In the genomic region with DNA sequence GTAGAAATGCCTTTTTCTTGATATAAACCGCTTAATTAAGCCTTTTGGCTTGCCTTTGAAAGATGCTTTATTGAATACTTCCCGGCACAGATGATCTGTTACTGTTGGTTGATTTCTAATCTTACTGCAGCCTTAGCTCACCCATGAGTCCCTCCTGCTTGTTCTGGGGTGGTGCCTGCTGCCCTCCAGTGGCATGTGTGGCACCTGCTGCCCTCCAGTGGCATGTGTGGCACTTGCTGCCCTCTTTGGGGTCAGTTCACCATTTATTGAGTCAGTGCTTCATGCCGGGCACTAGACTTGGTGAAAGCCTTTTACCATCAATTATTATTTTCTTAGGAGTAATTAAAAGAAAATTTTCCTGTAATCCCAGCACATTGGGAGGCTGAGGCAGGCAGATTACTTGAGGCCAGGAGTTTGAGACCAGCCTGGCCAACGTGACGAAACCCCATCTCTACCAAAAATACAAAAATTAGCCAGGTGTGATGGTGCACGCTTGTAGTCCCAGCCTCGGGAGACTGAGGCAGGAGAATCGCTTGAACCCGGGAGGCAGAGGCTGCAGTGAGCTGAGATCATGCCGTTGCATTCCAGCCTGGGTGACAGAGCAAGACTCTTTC, we compare ENCODE assay signal across 8 cellular contexts. TPM values are rescaled to one million over a fixed set of nuclear protein-coding genes. Genes with fewer than 3 reads are reported as not detected.
DNase-seq lines count a peak whose midpoint lies in the region; ATAC-seq, FAIRE-seq and TF ChIP-seq lines count a peak whose summit lies in the region.

No MANE protein-coding gene starts in this region.

- ATAC-seq in K562: peak; percentile 65
- ATAC-seq in GM18505 (IDR thresholded peaks at IDR 0.05; ENCODE audit: unreplicated experiment): no peak

- in situ Hi-C loops in K562 (cut with MboI): no loop called here

- H3K4me2 ChIP-seq in K562 (ENCODE audit: insufficient read depth, low read length): no peak overlapping the region

- H3K4me1 ChIP-seq in K562 (replicated peaks in 1 of 2; ENCODE audit: control insufficient read depth in 2 of 2, insufficient read depth in 2 of 2, low read length in 2 of 2): peaks cover 5 to 12% of the 10 kb centered on the region in 2 experiments

- BruUV-seq in K562 (replicated peaks; lab: Mats Ljungman, UMichigan): no TSS peak

- H4K20me1 ChIP-seq in K562 (replicated peaks; ENCODE audit: control insufficient read depth, insufficient read depth, low read length): 0 out of 2 replicates have a peak, but pooled peaks cover 4% of the 10 kb centered on the region

- H3K36me3 ChIP-seq in K562 (ENCODE audit: control insufficient read depth, insufficient read depth, low read length): no peaks in the 10 kb centered on the region; the same call in 2 of the 3 replicates

- FAIRE-seq in K562 (lab: Jason Lieb, UNC): peak; percentile 42

- H3K4me3 ChIP-seq in K562: no peak overlapping the region

- H3K79me2 ChIP-seq in K562 (ENCODE audit: control insufficient read depth, insufficient read depth, low read length): no peaks in the 10 kb centered on the region

- TF ChIP-seq POLR2A in K562 (conservative IDR thresholded peaks at IDR 0.05) (no peak), GM18505 (IDR thresholded peaks at IDR 0.05; ENCODE audit: borderline replicate concordance, extremely low read depth, insufficient read depth, insufficient read length) (no peak)

- peak; percentile 61 to 95 (median 85) for TF ChIP-seq CTCF in K562 (IDR thresholded peaks at IDR 0.05 in 2 of 3, conservative IDR thresholded peaks at IDR 0.05 in 1 of 3; ENCODE audit: insufficient read depth in 2 of 3, low read depth in 1 of 3, low read length in 3 of 3)

- H2AFZ ChIP-seq in K562 (ENCODE audit: low read depth, low read length): no peak overlapping the region

- intact Hi-C loops in K562 (cut with micrococcal nuclease): no loop called here

- 66% methylated on average over 10 of the region's 10 CpGs for WGBS in K562 (ENCODE audit: insufficient coverage, low coverage, missing lambda C conversion rate)

- peak; percentile 39 for DNase-seq in DMS153 treated with DMSO at 0.1 percent for 48 hours (lab: John Stamatoyannopoulos, UW; ENCODE audit: unreplicated experiment)
- DNase-seq in DMS153 (lab: John Stamatoyannopoulos, UW): no peak
- DNase-seq in NCI-H1694 (lab: John Stamatoyannopoulos, UW): peak; percentile 68
- DNase-seq in UCSD-AML1 (lab: John Stamatoyannopoulos, UW; ENCODE audit: unreplicated experiment): peak; percentile 70
- DNase-seq in K562 (ENCODE audit: extremely low read depth in 1 of 4, low spot score in 3 of 4): peak in 1 of 4 experiments; percentile 35
- DNase-seq in iPS-NIHi7 (ENCODE audit: extremely low spot score): peak; percentile 56
- peak; percentile 54 to 56 for DNase-seq in stimulated activated CD4-positive, alpha-beta T cell treated with anti-CD3 and anti-CD28 coated beads, Interleukin-15, amount 100 ng/mL, for 1 hour (ENCODE audit: low read depth in 1 of 2, low spot score in 1 of 2)

- POLR2A ChIA-PET in K562 (lab: Yijun Ruan, JAX): interaction anchor here (0.7 to 1.2 kb wide), 5 partner anchors 14 to 323 kb away, joined by 3 read pairs; no protein-coding TSS in a partner anchor

- no peaks in the 10 kb centered on the region for H3K27me3 ChIP-seq in K562 (ENCODE audit: control insufficient read depth in 2 of 2, insufficient read depth in 2 of 2, low read length in 2 of 2)

- TF ChIP-seq EP300 in K562 (IDR thresholded peaks at IDR 0.05; ENCODE audit: low read length): no peak

- peak; percentile 67 to 82 for TF ChIP-seq RAD21 in K562 (CRISPR knock-in tag; conservative IDR thresholded peaks at IDR 0.05 in 1 of 2, IDR thresholded peaks at IDR 0.05 in 1 of 2)

- H3K9me1 ChIP-seq in K562 (ENCODE audit: control insufficient read depth, insufficient read depth, low read length): no peaks in the 10 kb centered on the region

- no peak overlapping the region for H3K27ac ChIP-seq in K562 (ENCODE audit: extremely low read depth, low read depth, low read length)

- CTCF ChIA-PET in K562 (lab: Yijun Ruan, JAX; ENCODE audit: low intra/inter-chr PET ratio): interaction anchor here (3.6 kb wide), 1 partner anchor 179 kb away, joined by 28 read pairs; no protein-coding TSS in a partner anchor

- H3K9me3 ChIP-seq in K562 (replicated peaks; ENCODE audit: control insufficient read depth, insufficient read depth, low read depth, low read length): no peaks in the 10 kb centered on the region

- H3K9ac ChIP-seq in K562 (ENCODE audit: insufficient read depth in 1 of 2, low read depth in 2 of 2, low read length in 2 of 2): no peak overlapping the region

TF ChIP-seq in K562, 482 proteins besides CTCF, POLR2A, EP300 and RAD21:
- TF ChIP-seq FOXK1 (CRISPR knock-in tag; IDR thresholded peaks at IDR 0.05; ENCODE audit: borderline replicate concordance) (no peak), SMC3 (conservative IDR thresholded peaks at IDR 0.05; ENCODE audit: insufficient read depth, low read depth, low read length) (peak; percentile 28; the same call in 1 of the 2 replicates), STAG1 (CRISPR knock-in tag; IDR thresholded peaks at IDR 0.05; ENCODE audit: borderline replicate concordance) (peak; percentile 16; the same call in 1 of the 2 replicates)
- TF ChIP-seq, protein P1, sequence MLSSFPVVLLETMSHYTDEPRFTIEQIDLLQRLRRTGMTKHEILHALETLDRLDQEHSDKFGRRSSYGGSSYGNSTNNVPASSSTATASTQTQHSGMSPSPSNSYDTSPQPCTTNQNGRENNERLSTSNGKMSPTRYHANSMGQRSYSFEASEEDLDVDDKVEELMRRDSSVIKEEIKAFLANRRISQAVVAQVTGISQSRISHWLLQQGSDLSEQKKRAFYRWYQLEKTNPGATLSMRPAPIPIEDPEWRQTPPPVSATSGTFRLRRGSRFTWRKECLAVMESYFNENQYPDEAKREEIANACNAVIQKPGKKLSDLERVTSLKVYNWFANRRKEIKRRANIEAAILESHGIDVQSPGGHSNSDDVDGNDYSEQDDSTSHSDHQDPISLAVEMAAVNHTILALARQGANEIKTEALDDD (IDR thresholded peaks at IDR 0.05): peak; percentile 19; the same call in 1 of the 2 replicates
- TF ChIP-seq, protein P2, sequence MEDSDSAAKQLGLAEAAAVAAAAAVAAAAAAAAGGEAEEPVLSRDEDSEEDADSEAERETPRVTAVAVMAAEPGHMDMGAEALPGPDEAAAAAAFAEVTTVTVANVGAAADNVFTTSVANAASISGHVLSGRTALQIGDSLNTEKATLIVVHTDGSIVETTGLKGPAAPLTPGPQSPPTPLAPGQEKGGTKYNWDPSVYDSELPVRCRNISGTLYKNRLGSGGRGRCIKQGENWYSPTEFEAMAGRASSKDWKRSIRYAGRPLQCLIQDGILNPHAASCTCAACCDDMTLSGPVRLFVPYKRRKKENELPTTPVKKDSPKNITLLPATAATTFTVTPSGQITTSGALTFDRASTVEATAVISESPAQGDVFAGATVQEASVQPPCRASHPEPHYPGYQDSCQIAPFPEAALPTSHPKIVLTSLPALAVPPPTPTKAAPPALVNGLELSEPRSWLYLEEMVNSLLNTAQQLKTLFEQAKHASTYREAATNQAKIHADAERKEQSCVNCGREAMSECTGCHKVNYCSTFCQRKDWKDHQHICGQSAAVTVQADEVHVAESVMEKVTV (CRISPR knock-in tag; IDR thresholded peaks at IDR 0.05): peak; percentile 59

RNA-seq across cellular contexts. Expression of a gene that starts 54.3 kb away (rescaled TPM):
- 40.2 and 48.3 TPM in 2 replicates for total RNA-seq in K562 (2011; cell fraction: chromatin; rRNA removed; ENCODE audit: low replicate concordance)
- 29.0 and 30.4 TPM in 2 replicates for total RNA-seq in K562 (2011; cell fraction: nucleolus; rRNA removed)
- 24.6 and 33.4 TPM in 2 replicates for total RNA-seq in K562 (2011; cell fraction: nucleoplasm; rRNA removed)
- total RNA-seq in K562 (2014; rRNA removed): 7.7 and 9.1 TPM in 2 replicates
- total RNA-seq in K562 (2014; rRNA removed; fragmentation: Illumina TruSeq; extraction: Trizol): 8.3 TPM in 2 replicates
- 6.4 and 7.1 TPM in 2 replicates for total RNA-seq in K562 (2015; rRNA removed; fragmentation: Illumina TruSeq; extraction: Trizol)
- total RNA-seq in K562 (2021): 12.0 and 16.0 TPM in 2 replicates
- polyA plus RNA-seq in K562 (2011; rRNA removed): 8.4 and 11.8 TPM in 2 replicates
- 6.6 and 7.4 TPM in 2 replicates for polyA plus RNA-seq in K562 (2011; cell fraction: cytosol; rRNA removed)
- 15.0 and 23.8 TPM in 2 replicates for polyA plus RNA-seq in K562 (2011; cell fraction: nucleus; rRNA removed)
- 7.5 and 8.1 TPM in 2 replicates for polyA plus RNA-seq in K562 (2012)
- polyA plus RNA-seq in K562 (2014; fragmentation: Illumina TruSeq; extraction: Trizol): 7.3 and 9.2 TPM in 2 replicates
- 1 to 10 TPM; 7.1 to 8.1 TPM for polyA plus RNA-seq in K562 (2014; fragmentation: Nextera tagmentation; extraction: Ambion mirVana)
- polyA plus RNA-seq in K562 (2014; rRNA removed): 6.7 and 12.8 TPM in 2 replicates
- polyA minus RNA-seq in K562 (2011; rRNA and poly(A)+ RNA removed): 10.4 and 16.9 TPM in 2 replicates
- polyA minus RNA-seq in K562 (2011; cell fraction: cytosol; rRNA and poly(A)+ RNA removed): 12.7 and 15.3 TPM in 2 replicates
- polyA minus RNA-seq in K562 (2011; cell fraction: nucleus; rRNA and poly(A)+ RNA removed): 13.3 and 18.3 TPM in 2 replicates
